ENCODE assay signal across 1 cellular context in genomic region chr6:79234150-79235022, GRCh38.
A peak's percentile ranks its signal among the peaks of the same experiment; 100 is the strongest.
TF ChIP-seq lines count a peak whose summit lies in the region.

HMGN3 (minus strand) TSS chr6:79234682.

TF ChIP-seq in HepG2, 621 proteins besides CTCF, POLR2A, EP300 and RAD21 (continued from another document and continues in another):
- no peak for TF ChIP-seq ZNF446 (CRISPR knock-in tag; IDR thresholded peaks at IDR 0.05)
- no peak for TF ChIP-seq RBM39 (IDR thresholded peaks at IDR 0.05; ENCODE audit: low read depth, low read length, poor library complexity, severe bottlenecking)
- TF ChIP-seq MAFG (CRISPR knock-in tag; IDR thresholded peaks at IDR 0.05), result no peak
- no peak for TF ChIP-seq STAT6 (CRISPR knock-in tag; IDR thresholded peaks at IDR 0.05; ENCODE audit: borderline replicate concordance)
- peak; percentile 90 for TF ChIP-seq REL (CRISPR knock-in tag; conservative IDR thresholded peaks at IDR 0.05)
- peak; percentile 54; the same call in 1 of the 2 replicates for TF ChIP-seq E2F2 (CRISPR knock-in tag; IDR thresholded peaks at IDR 0.05; ENCODE audit: borderline replicate concordance)
- TF ChIP-seq AKNA (CRISPR knock-in tag; IDR thresholded peaks at IDR 0.05; ENCODE audit: borderline replicate concordance), result no peak; the same call in 1 of the 2 replicates
- peak; percentile 83 for TF ChIP-seq HNRNPLL (IDR thresholded peaks at IDR 0.05; ENCODE audit: low read depth, low read length, poor library complexity, severe bottlenecking)
- TF ChIP-seq ZNF317 (CRISPR knock-in tag; IDR thresholded peaks at IDR 0.05), result peak; percentile 54; the same call in 1 of the 2 replicates
- peak; percentile 88; the same call in 1 of the 2 replicates for TF ChIP-seq ZNF142 (CRISPR knock-in tag; IDR thresholded peaks at IDR 0.05)
- peak; percentile 85; the same call in 1 of the 2 replicates for TF ChIP-seq ZNF232 (CRISPR knock-in tag; IDR thresholded peaks at IDR 0.05; ENCODE audit: borderline replicate concordance)
- no peak for TF ChIP-seq HMGA1 (CRISPR knock-in tag; conservative IDR thresholded peaks at IDR 0.05)
- TF ChIP-seq KDM5A (IDR thresholded peaks at IDR 0.05; ENCODE audit: borderline replicate concordance, low read length), result 0 out of 2 replicates have a peak, but pooled peaks have one; percentile 40
- TF ChIP-seq ZNF543 (CRISPR knock-in tag; IDR thresholded peaks at IDR 0.05), result no peak
- no peak for TF ChIP-seq RARG (CRISPR knock-in tag; IDR thresholded peaks at IDR 0.05; ENCODE audit: low read depth)
- no peak for TF ChIP-seq KAT2B (IDR thresholded peaks at IDR 0.05; ENCODE audit: borderline replicate concordance, low read depth, low read length)
- peak; percentile 50; the same call in 1 of the 2 replicates for TF ChIP-seq E2F5 (CRISPR knock-in tag; conservative IDR thresholded peaks at IDR 0.05)
- no peak for TF ChIP-seq HMG20B (CRISPR knock-in tag; conservative IDR thresholded peaks at IDR 0.05)
- no peak for TF ChIP-seq ZNF3 (CRISPR knock-in tag; IDR thresholded peaks at IDR 0.05)
- TF ChIP-seq ZNF644 (CRISPR knock-in tag; IDR thresholded peaks at IDR 0.05; ENCODE audit: low read depth), result 0 out of 2 replicates have a peak, but pooled peaks have one; percentile 21
- no peak for TF ChIP-seq ZFP62 (CRISPR knock-in tag; IDR thresholded peaks at IDR 0.05)
- TF ChIP-seq TFDP2 (CRISPR knock-in tag; IDR thresholded peaks at IDR 0.05), result peak; percentile 94
- TF ChIP-seq BRD4 (CRISPR knock-in tag; IDR thresholded peaks at IDR 0.05), result no peak; the same call in 1 of the 2 replicates
- TF ChIP-seq FOSL1 (CRISPR knock-in tag; IDR thresholded peaks at IDR 0.05; ENCODE audit: borderline replicate concordance), result no peak
- TF ChIP-seq DMAP1 (CRISPR knock-in tag; IDR thresholded peaks at IDR 0.05), result peak; percentile 56
- TF ChIP-seq NFRKB (IDR thresholded peaks at IDR 0.05), result no peak
- peak; percentile 87; the same call in 1 of the 2 replicates for TF ChIP-seq ZNF616 (CRISPR knock-in tag; IDR thresholded peaks at IDR 0.05; ENCODE audit: low read depth)
- TF ChIP-seq BHLHE40 (IDR thresholded peaks at IDR 0.05; ENCODE audit: low read length), result peak; percentile 57
- TF ChIP-seq HHEX (CRISPR knock-in tag; IDR thresholded peaks at IDR 0.05), result no peak
- no peak for TF ChIP-seq TBL1XR1 (IDR thresholded peaks at IDR 0.05; ENCODE audit: borderline replicate concordance, low read length, partially characterized antibody)
- peak; percentile 44 for TF ChIP-seq GATAD2A (CRISPR knock-in tag; IDR thresholded peaks at IDR 0.05)
- TF ChIP-seq PRDM4 (CRISPR knock-in tag; IDR thresholded peaks at IDR 0.05; ENCODE audit: borderline replicate concordance), result no peak
- TF ChIP-seq NR2F2 (IDR thresholded peaks at IDR 0.05; ENCODE audit: borderline replicate concordance, low read depth), result no peak
- 0 out of 2 replicates have a peak, but pooled peaks have one; percentile 21 for TF ChIP-seq CAMTA2 (CRISPR knock-in tag; IDR thresholded peaks at IDR 0.05; ENCODE audit: borderline replicate concordance)
- peak; percentile 50 for TF ChIP-seq XRCC5 (optimal IDR thresholded peaks at IDR 0.05; ENCODE audit: low read length)
- peak; percentile 92 for TF ChIP-seq ZNF274 (CRISPR knock-in tag; IDR thresholded peaks at IDR 0.05)
- TF ChIP-seq MBD4 (IDR thresholded peaks at IDR 0.05; ENCODE audit: borderline replicate concordance, low read length), result no peak
- no peak; the same call in 1 of the 2 replicates for TF ChIP-seq KDM3A (CRISPR knock-in tag; IDR thresholded peaks at IDR 0.05; ENCODE audit: low read depth)
- TF ChIP-seq IKZF4 (CRISPR knock-in tag; IDR thresholded peaks at IDR 0.05; ENCODE audit: borderline replicate concordance, low read depth, not compliant biosample characterization), result no peak
